31 cellular contexts compared by ENCODE assay signal in genomic region chr10:120420421-120420820, GRCh38. TPM values are rescaled to one million over a fixed set of nuclear protein-coding genes. Genes with fewer than 3 reads are reported as not detected.
"Had no signal": no experiment of that assay in that cellular context is flagged by ENCODE, and none has a peak within 500 bp of the region (broad histone marks: within the 10 kb centered on the region; RNA-seq: fewer than 3 reads in every experiment).

No MANE protein-coding gene starts in this region.

- H3K4me3 Mint-ChIP-seq: activated B cell treated with CpG ODN at 0.5 μM for 24 hours; activated CD8-positive, alpha-beta T cell treated with anti-CD3 and anti-CD28 coated beads for 36 hours; activated naive CD4-positive, alpha-beta T cell treated with anti-CD3 and anti-CD28 coated beads, Interleukin-2, amount 50 U/mL, for 24 hours; activated naive CD8-positive, alpha-beta T cell treated with anti-CD3 and anti-CD28 coated beads, Interleukin-2, amount 50 U/mL, for 24 hours; activated T-cell treated with anti-CD3 and anti-CD28 coated beads, Interleukin-2, amount 50 U/mL, for 4 hours; activated T-helper 17 cell treated with anti-CD3 and anti-CD28 coated beads, Interleukin-2, amount 50 U/mL, for 72 hours; effector memory CD8-positive, alpha-beta T cell; mesothelial cell of epicardium; naive thymus-derived CD4-positive, alpha-beta T cell had no signal

- H3K9ac ChIP-seq: parathyroid adenoma had no signal

- H3K27me3 Mint-ChIP-seq: activated CD8-positive, alpha-beta T cell treated with anti-CD3 and anti-CD28 coated beads for 36 hours; activated naive CD4-positive, alpha-beta T cell treated with anti-CD3 and anti-CD28 coated beads, Interleukin-2, amount 50 U/mL, for 24 hours; activated naive CD8-positive, alpha-beta T cell treated with anti-CD3 and anti-CD28 coated beads, Interleukin-2, amount 50 U/mL, for 24 hours; activated T-helper 17 cell treated with anti-CD3 and anti-CD28 coated beads, Interleukin-2, amount 50 U/mL, for 72 hours had no signal

- H2AFZ ChIP-seq: parathyroid adenoma had no signal

- FAIRE-seq: keratinocyte had no signal

- H3K9me3 ChIP-seq: body of pancreas, colonic mucosa, testis, uterus had no signal

- H3K4me1 ChIP-seq: body of pancreas, colonic mucosa, gastroesophageal sphincter, parathyroid adenoma, testis, uterus had no signal

- H3K9me3 Mint-ChIP-seq: activated CD8-positive, alpha-beta T cell treated with anti-CD3 and anti-CD28 coated beads for 36 hours; activated naive CD4-positive, alpha-beta T cell treated with anti-CD3 and anti-CD28 coated beads, Interleukin-2, amount 50 U/mL, for 24 hours; activated naive CD8-positive, alpha-beta T cell treated with anti-CD3 and anti-CD28 coated beads, Interleukin-2, amount 50 U/mL, for 24 hours; effector memory CD8-positive, alpha-beta T cell; mesothelial cell of epicardium had no signal

- H3K79me2 ChIP-seq: parathyroid adenoma had no signal

- H3K4me3 ChIP-seq: body of pancreas, cardiac muscle cell, colonic mucosa, dorsolateral prefrontal cortex, gastroesophageal sphincter, testis, uterus had no signal

- H3K36me3 Mint-ChIP-seq: activated naive CD4-positive, alpha-beta T cell treated with anti-CD3 and anti-CD28 coated beads, Interleukin-2, amount 50 U/mL, for 24 hours; mesothelial cell of epicardium; naive thymus-derived CD4-positive, alpha-beta T cell had no signal

- H3K4me1 Mint-ChIP-seq: activated B cell treated with CpG ODN at 0.5 μM for 24 hours; activated naive CD4-positive, alpha-beta T cell treated with anti-CD3 and anti-CD28 coated beads, Interleukin-2, amount 50 U/mL, for 24 hours; activated naive CD8-positive, alpha-beta T cell treated with anti-CD3 and anti-CD28 coated beads, Interleukin-2, amount 50 U/mL, for 24 hours; activated T-helper 17 cell treated with anti-CD3 and anti-CD28 coated beads, Interleukin-2, amount 50 U/mL, for 72 hours; naive thymus-derived CD4-positive, alpha-beta T cell had no signal

- H3K36me3 ChIP-seq: cardiac muscle cell, colonic mucosa, gastroesophageal sphincter, uterus had no signal

- H3K27ac Mint-ChIP-seq: activated B cell treated with CpG ODN at 0.5 μM for 24 hours; activated CD8-positive, alpha-beta T cell treated with anti-CD3 and anti-CD28 coated beads for 36 hours; activated naive CD4-positive, alpha-beta T cell treated with anti-CD3 and anti-CD28 coated beads, Interleukin-2, amount 50 U/mL, for 24 hours; activated naive CD8-positive, alpha-beta T cell treated with anti-CD3 and anti-CD28 coated beads, Interleukin-2, amount 50 U/mL, for 24 hours; activated T-helper 17 cell treated with anti-CD3 and anti-CD28 coated beads, Interleukin-2, amount 50 U/mL, for 72 hours; effector memory CD8-positive, alpha-beta T cell; mesothelial cell of epicardium; naive thymus-derived CD4-positive, alpha-beta T cell had no signal

- DNase-seq: activated B cell treated with CpG ODN at 0.5 μM for 24 hours; activated CD4-positive, alpha-beta T cell treated with anti-CD3 and anti-CD28 coated beads, Interleukin-2, amount 50 U/mL, for 1 hour; activated CD8-positive, alpha-beta T cell treated with anti-CD3 and anti-CD28 coated beads for 36 hours; activated gamma-delta T cell treated with Interleukin-2 at 50 U/mL for 16 hours; activated naive CD8-positive, alpha-beta T cell treated with anti-CD3 and anti-CD28 coated beads, Interleukin-2, amount 50 U/mL, for 24 hours; activated T-cell treated with anti-CD3 and anti-CD28 coated beads, Interleukin-2, amount 50 U/mL, for 4 hours; amygdala; body of pancreas; cerebellar nuclear complex; colonic mucosa; dorsolateral prefrontal cortex; effector memory CD8-positive, alpha-beta T cell; head of caudate nucleus; hippocampal formation; left colon; naive thymus-derived CD4-positive, alpha-beta T cell; right cardiac atrium; stimulated activated CD4-positive, alpha-beta T cell treated with anti-CD3 and anti-CD28 coated beads, Interleukin-4, amount 100 ng/mL, for 1 hour; stimulated activated naive CD8-positive, alpha-beta T cell treated with anti-CD3 and anti-CD28 coated beads, Interleukin-15, Interleukin-2, amounts not matched to agents 100 U/mL and 50 U/mL, for 24 hours; T-helper 2 cell; testis; trophoblast cell; uterus had no signal

- H3K27me3 ChIP-seq: body of pancreas, cardiac muscle cell, colonic mucosa, gastroesophageal sphincter, testis, uterus had no signal

- H3K27ac ChIP-seq: body of pancreas, cardiac muscle cell, colonic mucosa, dorsolateral prefrontal cortex, gastroesophageal sphincter, parathyroid adenoma, testis, uterus had no signal

RNA-seq across cellular contexts. Expression of gene PLPP4, which starts 36.6 kb away (rescaled TPM):
- total RNA-seq: activated B cell treated with CpG ODN at 0.5 μM for 24 hours; activated CD8-positive, alpha-beta T cell treated with anti-CD3 and anti-CD28 coated beads for 36 hours; activated T-cell treated with anti-CD3 and anti-CD28 coated beads, Interleukin-2, amount 50 U/mL, for 4 hours; activated T-helper 17 cell treated with anti-CD3 and anti-CD28 coated beads, Interleukin-2, amount 50 U/mL, for 72 hours; naive thymus-derived CD4-positive, alpha-beta T cell; right cardiac atrium had no signal
- polyA plus RNA-seq: esophagus; naive thymus-derived CD4-positive, alpha-beta T cell had no signal
